31 cellular contexts compared by ENCODE assay signal in the genomic region with DNA sequence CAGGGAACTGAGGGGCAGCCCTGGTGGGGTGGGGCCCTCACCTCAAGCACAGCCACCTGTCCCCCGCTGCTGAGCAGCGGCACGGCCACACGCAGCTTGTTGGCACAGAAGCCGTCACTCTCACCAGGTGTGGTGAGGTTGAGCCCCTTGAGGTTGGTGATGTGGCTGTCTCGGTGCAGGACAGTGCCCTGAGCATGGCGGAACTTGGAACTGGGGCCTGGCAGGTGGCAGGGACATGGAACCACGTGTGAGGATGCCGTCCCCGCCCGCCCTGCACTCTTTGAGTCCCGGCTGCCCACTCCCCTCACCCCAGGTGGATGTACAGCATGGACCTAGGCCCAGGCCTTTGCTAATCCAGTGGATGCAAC. TPM values are rescaled to one million over a fixed set of nuclear protein-coding genes. Genes with fewer than 3 reads are reported as not detected.
"Had no signal": no experiment of that assay in that cellular context is flagged by ENCODE, and none has a peak within 500 bp of the region (broad histone marks: within the 10 kb centered on the region; RNA-seq: fewer than 3 reads in every experiment).

No MANE protein-coding gene starts in this region.

- H3K27ac Mint-ChIP-seq: activated CD4-positive, alpha-beta memory T cell treated with anti-CD3 and anti-CD28 coated beads, Interleukin-2, amount 10 ng/mL, durations not matched to agents 7 days and 5 days; activated CD4-positive, alpha-beta T cell treated with anti-CD3 and anti-CD28 coated beads for 36 hours; activated CD4-positive, alpha-beta T cell treated with anti-CD3 and anti-CD28 coated beads, Interleukin-2, amount 10 ng/mL, durations not matched to agents 24 days and 14 days; activated naive CD8-positive, alpha-beta T cell; activated T-helper 17 cell treated with anti-CD3 and anti-CD28 coated beads, Interleukin-2, amount 50 U/mL, for 72 hours; effector memory CD8-positive, alpha-beta T cell had no signal

- H3K27me3 Mint-ChIP-seq: activated CD4-positive, alpha-beta memory T cell treated with anti-CD3 and anti-CD28 coated beads, Interleukin-2, amount 10 ng/mL, durations not matched to agents 7 days and 5 days; activated CD4-positive, alpha-beta T cell treated with anti-CD3 and anti-CD28 coated beads for 36 hours; activated CD4-positive, alpha-beta T cell treated with anti-CD3 and anti-CD28 coated beads, Interleukin-2, amount 10 ng/mL, durations not matched to agents 24 days and 14 days; activated naive CD8-positive, alpha-beta T cell; activated T-helper 17 cell treated with anti-CD3 and anti-CD28 coated beads, Interleukin-2, amount 50 U/mL, for 72 hours; central memory CD8-positive, alpha-beta T cell; effector memory CD8-positive, alpha-beta T cell had no signal

- H3K4me3 Mint-ChIP-seq: activated CD4-positive, alpha-beta memory T cell treated with anti-CD3 and anti-CD28 coated beads, Interleukin-2, amount 10 ng/mL, durations not matched to agents 7 days and 5 days; activated CD4-positive, alpha-beta T cell treated with anti-CD3 and anti-CD28 coated beads for 36 hours; activated CD4-positive, alpha-beta T cell treated with anti-CD3 and anti-CD28 coated beads, Interleukin-2, amount 10 ng/mL, durations not matched to agents 24 days and 14 days; activated naive CD8-positive, alpha-beta T cell; activated T-cell treated with anti-CD3 and anti-CD28 coated beads, Interleukin-2, amount 50 U/mL, for 4 hours; activated T-helper 17 cell treated with anti-CD3 and anti-CD28 coated beads, Interleukin-2, amount 50 U/mL, for 72 hours; central memory CD8-positive, alpha-beta T cell; effector memory CD8-positive, alpha-beta T cell had no signal

- H3K4me1 ChIP-seq: foreskin keratinocyte, gastrocnemius medialis had no signal

- FAIRE-seq: astrocyte, bronchial epithelial cell had no signal

- H3K4me1 Mint-ChIP-seq: activated CD4-positive, alpha-beta memory T cell treated with anti-CD3 and anti-CD28 coated beads, Interleukin-2, amount 10 ng/mL, durations not matched to agents 7 days and 5 days; activated CD4-positive, alpha-beta T cell treated with anti-CD3 and anti-CD28 coated beads for 36 hours; activated CD4-positive, alpha-beta T cell treated with anti-CD3 and anti-CD28 coated beads, Interleukin-2, amount 10 ng/mL, durations not matched to agents 24 days and 14 days; activated T-helper 17 cell treated with anti-CD3 and anti-CD28 coated beads, Interleukin-2, amount 50 U/mL, for 72 hours; central memory CD8-positive, alpha-beta T cell had no signal

- H3K36me3 Mint-ChIP-seq: activated naive CD8-positive, alpha-beta T cell had no signal

- DNase-seq: activated CD4-positive, alpha-beta memory T cell treated with anti-CD3 and anti-CD28 coated beads, Interleukin-2, amount 10 ng/mL, durations not matched to agents 7 days and 5 days; activated CD4-positive, alpha-beta T cell treated with anti-CD3 and anti-CD28 coated beads for 36 hours; activated CD4-positive, alpha-beta T cell treated with anti-CD3 and anti-CD28 coated beads, Interleukin-2, amount 10 ng/mL, durations not matched to agents 24 days and 14 days; activated CD4-positive, CD25-positive, alpha-beta regulatory T cell; activated CD4-positive, CD25-positive, alpha-beta regulatory T cell treated with anti-CD3 and anti-CD28 coated beads, Interleukin-2, amount 50 U/mL, for 72 hours; activated CD8-positive, alpha-beta memory T cell treated with anti-CD3 and anti-CD28 coated beads for 24 hours; activated effector memory CD4-positive, alpha-beta T cell treated with Interleukin-2 at 50 U/mL for 16 hours; activated gamma-delta T cell treated with Interleukin-2 at 50 U/mL for 16 hours; activated naive CD4-positive, alpha-beta T cell treated with anti-CD3 and anti-CD28 coated beads, Interleukin-2, amount 50 U/mL, for 16 hours; activated naive CD4-positive, alpha-beta T cell treated with Interleukin-2 at 50 U/mL for 16 hours; activated T-cell treated with anti-CD3 and anti-CD28 coated beads, Interleukin-2, amount 50 U/mL, for 4 hours; amniotic stem cell; anterior cingulate cortex; brain microvascular endothelial cell; dermis blood vessel endothelial cell; effector CD4-positive, alpha-beta T cell; effector memory CD8-positive, alpha-beta T cell; erythroblast; foreskin keratinocyte; gastrocnemius medialis; glutamatergic neuron; heart left ventricle; T-helper 2 cell had no signal

- H3K27me3 ChIP-seq: brain microvascular endothelial cell, esophagus muscularis mucosa, foreskin keratinocyte, gastrocnemius medialis, heart left ventricle had no signal

- ATAC-seq: activated CD4-positive, alpha-beta T cell treated with anti-CD3 and anti-CD28 coated beads for 36 hours; activated T-cell treated with anti-CD3 and anti-CD28 coated beads, Interleukin-2, amount 50 U/mL, for 4 hours; activated T-helper 17 cell treated with anti-CD3 and anti-CD28 coated beads, Interleukin-2, amount 50 U/mL, for 72 hours; effector memory CD8-positive, alpha-beta T cell; foreskin keratinocyte; gastrocnemius medialis; heart left ventricle had no signal

- H3K27ac ChIP-seq: brain microvascular endothelial cell, coronary artery, esophagus muscularis mucosa, foreskin keratinocyte, gastrocnemius medialis, heart left ventricle had no signal

- H3K9me3 ChIP-seq: esophagus muscularis mucosa, gastrocnemius medialis, heart left ventricle had no signal

- H3K4me3 ChIP-seq: coronary artery, esophagus muscularis mucosa, gastrocnemius medialis, heart left ventricle had no signal

- H3K9me3 Mint-ChIP-seq: activated CD4-positive, alpha-beta memory T cell treated with anti-CD3 and anti-CD28 coated beads, Interleukin-2, amount 10 ng/mL, durations not matched to agents 7 days and 5 days; activated CD4-positive, alpha-beta T cell treated with anti-CD3 and anti-CD28 coated beads, Interleukin-2, amount 10 ng/mL, durations not matched to agents 24 days and 14 days; activated T-cell treated with anti-CD3 and anti-CD28 coated beads, Interleukin-2, amount 50 U/mL, for 4 hours; activated T-helper 17 cell treated with anti-CD3 and anti-CD28 coated beads, Interleukin-2, amount 50 U/mL, for 72 hours; central memory CD8-positive, alpha-beta T cell; effector memory CD8-positive, alpha-beta T cell had no signal

RNA-seq across cellular contexts. Expression of gene VASN, which starts 9.7 kb away (rescaled TPM):
- total RNA-seq: activated CD4-positive, alpha-beta T cell treated with anti-CD3 and anti-CD28 coated beads for 36 hours; T-helper 1 cell treated with Interleukin-12 subunit alpha and Interleukin-12 subunit beta and Interleukin-4 antibody, amounts not matched to agents 30 ng/mL and 1 ng/mL, for 36 hours had no signal
